8 cellular contexts compared by ENCODE assay signal in genomic region chr3:177591371-177591770, GRCh38.
DNase-seq lines count a peak whose midpoint lies in the region; ATAC-seq lines count a peak whose summit lies in the region.

No MANE protein-coding gene starts in this region.

- peak; percentile 37 for DNase-seq in NOMO-1 treated with dmso at 0.1 percent for 144 hours (lab: John Stamatoyannopoulos, UW; ENCODE audit: unreplicated experiment)
- DNase-seq in globus pallidus (ENCODE audit: low spot score): peak; percentile 51
- no peak for DNase-seq in GF-D8 (lab: John Stamatoyannopoulos, UW)
- no peak for DNase-seq in effector CD8-positive, alpha-beta T cell (lab: John Stamatoyannopoulos, UW)
- DNase-seq in activated CD8-positive, alpha-beta memory T cell treated with anti-CD3 and anti-CD28 coated beads, Interleukin-2, amount 50 U/mL, for 48 hours: no peak

- peak overlapping the region; percentile 30 for H3K27ac ChIP-seq in temporal lobe (ENCODE audit: low read depth, low read length)

- peak; percentile 60 for ATAC-seq in GM18868 (IDR thresholded peaks at IDR 0.05; ENCODE audit: unreplicated experiment)
- ATAC-seq in HG02623 (IDR thresholded peaks at IDR 0.05; ENCODE audit: unreplicated experiment): peak; percentile 79

Comparison
In these comparisons a context has a peak if more than half of its experiments do, and no peak if none do; other contexts are left out.
1. DNase-seq: peak in NOMO-1 treated with dmso at 0.1 percent for 144 hours (single experiment) and globus pallidus (single experiment); none in GF-D8 (single experiment), effector CD8-positive, alpha-beta T cell (single experiment) and activated CD8-positive, alpha-beta memory T cell treated with anti-CD3 and anti-CD28 coated beads, Interleukin-2, amount 50 U/mL, for 48 hours (single experiment).